ENCODE assay signal across 10 cellular contexts in genomic region chr3:87793322-87793877, GRCh38. TPM values are rescaled to one million over a fixed set of nuclear protein-coding genes. Genes with fewer than 3 reads are reported as not detected.
DNase-seq lines count a peak whose midpoint lies in the region; ATAC-seq and TF ChIP-seq lines count a peak whose summit lies in the region.
"Had no signal": no experiment of that assay in that cellular context is flagged by ENCODE, and none has a peak within 500 bp of the region (broad histone marks: within the 10 kb centered on the region; RNA-seq: fewer than 3 reads in every experiment).

No MANE protein-coding gene starts in this region.

- no peak for TF ChIP-seq CTCF in HFFc6 (IDR thresholded peaks at IDR 0.05)

- no peaks in the 10 kb centered on the region for H3K9me3 ChIP-seq in iPS-18c (ENCODE audit: control insufficient read depth, insufficient read depth, low read length)
- H3K9me3 ChIP-seq: neutrophil had no signal

- no peak for DNase-seq in HFFc6
- no peak for DNase-seq in stimulated activated effector memory CD8-positive, alpha-beta T cell treated with anti-CD3 and anti-CD28 coated beads, Interleukin-12 subunit alpha, Interleukin-12 subunit beta, amount 100 ng/mL, for 72 hours (ENCODE audit: low spot score in 2 of 2)
- DNase-seq: RPMI8226 had no signal

- peaks cover 31% of the 10 kb centered on the region for H3K4me1 Mint-ChIP-seq in HFFc6 (ENCODE audit: low read depth)
- peaks cover 25% of the 10 kb centered on the region for H3K4me1 Mint-ChIP-seq in activated naive CD8-positive, alpha-beta T cell (ENCODE audit: low read depth)
- peaks cover 28% of the 10 kb centered on the region for H3K4me1 Mint-ChIP-seq in stimulated activated effector memory CD8-positive, alpha-beta T cell treated with anti-CD3 and anti-CD28 coated beads, Interleukin-12 subunit alpha, Interleukin-12 subunit beta, amount 100 ng/mL, for 72 hours

- no peak overlapping the region; the same call in 1 of the 2 replicates for H3K27ac Mint-ChIP-seq in HFFc6
- no peak overlapping the region for H3K27ac Mint-ChIP-seq in activated naive CD8-positive, alpha-beta T cell
- no peak overlapping the region for H3K27ac Mint-ChIP-seq in stimulated activated effector memory CD8-positive, alpha-beta T cell treated with anti-CD3 and anti-CD28 coated beads, Interleukin-12 subunit alpha, Interleukin-12 subunit beta, amount 100 ng/mL, for 72 hours

- H3K9me3 Mint-ChIP-seq in HFFc6: no peaks in the 10 kb centered on the region
- H3K9me3 Mint-ChIP-seq in activated naive CD8-positive, alpha-beta T cell (ENCODE audit: low read depth): no peaks in the 10 kb centered on the region
- no peaks in the 10 kb centered on the region for H3K9me3 Mint-ChIP-seq in stimulated activated effector memory CD8-positive, alpha-beta T cell treated with anti-CD3 and anti-CD28 coated beads, Interleukin-12 subunit alpha, Interleukin-12 subunit beta, amount 100 ng/mL, for 72 hours

- peak overlapping the region; percentile 70; the same call in 1 of the 2 replicates for H3K4me3 ChIP-seq in iPS-18c (ENCODE audit: insufficient read depth, low read depth, low read length)

- no peaks in the 10 kb centered on the region for H3K36me3 Mint-ChIP-seq in HFFc6 (ENCODE audit: low read depth)
- H3K36me3 Mint-ChIP-seq in activated naive CD8-positive, alpha-beta T cell: no peaks in the 10 kb centered on the region
- no peaks in the 10 kb centered on the region for H3K36me3 Mint-ChIP-seq in stimulated activated effector memory CD8-positive, alpha-beta T cell treated with anti-CD3 and anti-CD28 coated beads, Interleukin-12 subunit alpha, Interleukin-12 subunit beta, amount 100 ng/mL, for 72 hours

- H3K27me3 Mint-ChIP-seq in HFFc6 (ENCODE audit: insufficient read depth): peaks cover 19% of the 10 kb centered on the region
- H3K27me3 Mint-ChIP-seq in activated naive CD8-positive, alpha-beta T cell: peaks cover 40% of the 10 kb centered on the region

- H3K4me3 Mint-ChIP-seq in HFFc6: peak overlapping the region; percentile 88
- H3K4me3 Mint-ChIP-seq in activated naive CD8-positive, alpha-beta T cell: peak overlapping the region; percentile 62
- peak overlapping the region; percentile 52 for H3K4me3 Mint-ChIP-seq in stimulated activated effector memory CD8-positive, alpha-beta T cell treated with anti-CD3 and anti-CD28 coated beads, Interleukin-12 subunit alpha, Interleukin-12 subunit beta, amount 100 ng/mL, for 72 hours

- peak; percentile 47 for ATAC-seq in stimulated activated effector memory CD8-positive, alpha-beta T cell treated with anti-CD3 and anti-CD28 coated beads, Interleukin-12 subunit alpha, Interleukin-12 subunit beta, amount 100 ng/mL, for 72 hours
- ATAC-seq in HG02610 (IDR thresholded peaks at IDR 0.05; ENCODE audit: unreplicated experiment): no peak
- no peak for ATAC-seq in HG02970 (IDR thresholded peaks at IDR 0.05; ENCODE audit: low FRiP score, unreplicated experiment)
- ATAC-seq in GM19395 (IDR thresholded peaks at IDR 0.05; ENCODE audit: unreplicated experiment): no peak

RNA-seq across cellular contexts. Expression of gene HTR1F, which starts 0.9 kb away (rescaled TPM):
- under 1 TPM; 0.05 to 0.63 (median 0.50) TPM for total RNA-seq in HFFc6 (2021; fragmentation: NEBNext Ultra II Directional; extraction: Animal tissue kit (Norgen Biotek cat#: 25700))
- total RNA-seq: bronchial epithelial cell had no signal
